Comparison of ENCODE assay signal across 1 cellular context in the genomic region with DNA sequence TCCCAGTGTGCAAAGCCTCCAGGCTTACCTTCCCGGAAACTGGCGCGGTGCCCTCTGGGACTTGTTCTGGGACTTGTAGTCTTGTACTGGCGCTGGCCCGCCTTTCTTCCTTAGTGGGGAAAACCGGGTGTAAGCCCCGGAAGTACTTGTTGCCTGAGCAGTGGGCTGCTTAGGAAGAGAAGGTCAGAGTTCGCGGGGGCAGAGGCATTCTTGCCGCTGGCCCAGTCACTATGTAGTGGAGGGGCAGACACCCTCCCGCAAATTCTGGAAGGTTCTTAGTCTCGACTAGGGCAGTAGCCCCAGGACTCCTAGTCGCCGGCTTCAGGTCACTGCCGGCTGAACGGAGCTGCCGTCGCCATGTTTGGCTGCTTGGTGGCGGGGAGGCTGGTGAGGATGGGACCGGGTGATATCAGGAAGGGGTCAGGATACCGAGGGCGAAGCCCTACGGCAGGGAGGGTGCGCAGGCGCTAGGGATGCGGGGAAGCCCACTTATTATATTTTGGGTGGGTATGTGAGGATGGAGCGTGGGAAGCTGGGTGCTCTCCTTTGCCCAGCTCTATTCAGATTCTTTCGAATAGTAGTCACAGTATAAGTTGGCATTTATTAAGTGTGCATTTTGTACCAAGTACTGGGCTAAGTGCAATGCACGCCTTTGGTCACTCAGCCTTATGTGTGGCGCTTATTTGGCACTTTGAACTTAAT.
TF ChIP-seq lines count a peak whose summit lies in the region.

A gene with protein sequence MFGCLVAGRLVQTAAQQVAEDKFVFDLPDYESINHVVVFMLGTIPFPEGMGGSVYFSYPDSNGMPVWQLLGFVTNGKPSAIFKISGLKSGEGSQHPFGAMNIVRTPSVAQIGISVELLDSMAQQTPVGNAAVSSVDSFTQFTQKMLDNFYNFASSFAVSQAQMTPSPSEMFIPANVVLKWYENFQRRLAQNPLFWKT (plus strand): TSS at position 149 of the 702 bp plus-strand sequence. CDS start 209 bp downstream, at position 358.

TF ChIP-seq in HepG2, 621 proteins besides CTCF, POLR2A, EP300 and RAD21 (continued from another document and continues in another):
- TF ChIP-seq HOXD1 (CRISPR knock-in tag; IDR thresholded peaks at IDR 0.05) (0 out of 2 replicates have a peak, but pooled peaks have one; percentile 20), PHF20 (CRISPR knock-in tag; IDR thresholded peaks at IDR 0.05) (peak; percentile 96), TAF1 (CRISPR knock-in tag; IDR thresholded peaks at IDR 0.05) (peak; percentile 76), ZNF510 (CRISPR knock-in tag; IDR thresholded peaks at IDR 0.05; ENCODE audit: low read depth) (no peak), NFIC (IDR thresholded peaks at IDR 0.05; ENCODE audit: low read length) (peak; percentile 14; the same call in 1 of the 2 replicates), ZSCAN22 (CRISPR knock-in tag; IDR thresholded peaks at IDR 0.05) (no peak), ZNF672 (CRISPR knock-in tag; IDR thresholded peaks at IDR 0.05) (no peak), ZSCAN30 (CRISPR knock-in tag; IDR thresholded peaks at IDR 0.05) (no peak), ARID5B (CRISPR knock-in tag; IDR thresholded peaks at IDR 0.05) (peak; percentile 68; the same call in 1 of the 2 replicates), KMT2A (CRISPR knock-in tag; IDR thresholded peaks at IDR 0.05) (peak; percentile 96), CENPX (CRISPR knock-in tag; IDR thresholded peaks at IDR 0.05) (no peak), PLRG1 (conservative IDR thresholded peaks at IDR 0.05) (no peak), SRSF1 (optimal IDR thresholded peaks at IDR 0.05; ENCODE audit: low read depth, low read length) (no peak), ZFX (CRISPR knock-in tag; IDR thresholded peaks at IDR 0.05; ENCODE audit: low read depth) (peak; percentile 81; the same call in 1 of the 2 replicates), FOSL1 (CRISPR knock-in tag; IDR thresholded peaks at IDR 0.05; ENCODE audit: borderline replicate concordance) (no peak), ZNF546 (CRISPR knock-in tag; conservative IDR thresholded peaks at IDR 0.05) (0 out of 2 replicates have a peak, but pooled peaks have one; percentile 6), PRMT3 (CRISPR knock-in tag; IDR thresholded peaks at IDR 0.05; ENCODE audit: borderline replicate concordance, low read depth) (no peak), DR1 (CRISPR knock-in tag; IDR thresholded peaks at IDR 0.05) (peak; percentile 39; the same call in 1 of the 2 replicates), CENPT (CRISPR knock-in tag; IDR thresholded peaks at IDR 0.05; ENCODE audit: low read depth) (no peak), ERF (CRISPR knock-in tag; IDR thresholded peaks at IDR 0.05) (peak; percentile 58), RBM22 (optimal IDR thresholded peaks at IDR 0.05; ENCODE audit: low read length) (no peak), MBNL3 (CRISPR knock-in tag; conservative IDR thresholded peaks at IDR 0.05) (no peak), ZNF34 (CRISPR knock-in tag; IDR thresholded peaks at IDR 0.05; ENCODE audit: borderline replicate concordance) (no peak; the same call in 1 of the 2 replicates), NBN (conservative IDR thresholded peaks at IDR 0.05) (no peak), ZNF839 (CRISPR knock-in tag; IDR thresholded peaks at IDR 0.05; ENCODE audit: borderline replicate concordance) (peak; percentile 97), ZNF530 (CRISPR knock-in tag; IDR thresholded peaks at IDR 0.05; ENCODE audit: low read depth) (no peak), ZNF317 (CRISPR knock-in tag; IDR thresholded peaks at IDR 0.05) (peak; percentile 82), SATB2 (CRISPR knock-in tag; IDR thresholded peaks at IDR 0.05) (no peak), NONO (IDR thresholded peaks at IDR 0.05) (no peak), NONO (CRISPR knock-in tag; conservative IDR thresholded peaks at IDR 0.05) (peak; percentile 68), ARID3A (IDR thresholded peaks at IDR 0.05; ENCODE audit: low read depth, low read length) (peak; percentile 5; the same call in 1 of the 2 replicates), SOX13 (IDR thresholded peaks at IDR 0.05) (0 out of 2 replicates have a peak, but pooled peaks have one; percentile 23), SOX13 (CRISPR knock-in tag; conservative IDR thresholded peaks at IDR 0.05 in 1 of 2, IDR thresholded peaks at IDR 0.05 in 1 of 2) (peak in 1 of 2 experiments; percentile 45; a peak in 2 of 4 replicates), ZNF44 (CRISPR knock-in tag; IDR thresholded peaks at IDR 0.05) (peak; percentile 70; the same call in 1 of the 2 replicates), THYN1 (CRISPR knock-in tag; IDR thresholded peaks at IDR 0.05; ENCODE audit: borderline replicate concordance, low read depth) (no peak), MEIS2 (CRISPR knock-in tag; IDR thresholded peaks at IDR 0.05) (peak; percentile 60; the same call in 1 of the 2 replicates), GATAD1 (CRISPR knock-in tag; IDR thresholded peaks at IDR 0.05) (peak; percentile 93), BORCS8-MEF2B (CRISPR knock-in tag; IDR thresholded peaks at IDR 0.05) (no peak), ZNF501 (CRISPR knock-in tag; IDR thresholded peaks at IDR 0.05) (peak; percentile 97), IRF9 (CRISPR knock-in tag; IDR thresholded peaks at IDR 0.05; ENCODE audit: borderline replicate concordance) (peak; percentile 70; the same call in 1 of the 2 replicates), KAT8 (CRISPR knock-in tag; IDR thresholded peaks at IDR 0.05) (peak; percentile 98), EEA1 (CRISPR knock-in tag; IDR thresholded peaks at IDR 0.05; ENCODE audit: borderline replicate concordance) (peak; percentile 54; the same call in 1 of the 2 replicates), MTERF4 (CRISPR knock-in tag; IDR thresholded peaks at IDR 0.05) (no peak), ZNF781 (CRISPR knock-in tag; IDR thresholded peaks at IDR 0.05; ENCODE audit: borderline replicate concordance, not compliant biosample characterization) (no peak), KMT2B (CRISPR knock-in tag; IDR thresholded peaks at IDR 0.05) (peak; percentile 98), PAXIP1 (CRISPR knock-in tag; conservative IDR thresholded peaks at IDR 0.05) (peak; percentile 57; the same call in 1 of the 2 replicates)
- TF ChIP-seq, protein P1, sequence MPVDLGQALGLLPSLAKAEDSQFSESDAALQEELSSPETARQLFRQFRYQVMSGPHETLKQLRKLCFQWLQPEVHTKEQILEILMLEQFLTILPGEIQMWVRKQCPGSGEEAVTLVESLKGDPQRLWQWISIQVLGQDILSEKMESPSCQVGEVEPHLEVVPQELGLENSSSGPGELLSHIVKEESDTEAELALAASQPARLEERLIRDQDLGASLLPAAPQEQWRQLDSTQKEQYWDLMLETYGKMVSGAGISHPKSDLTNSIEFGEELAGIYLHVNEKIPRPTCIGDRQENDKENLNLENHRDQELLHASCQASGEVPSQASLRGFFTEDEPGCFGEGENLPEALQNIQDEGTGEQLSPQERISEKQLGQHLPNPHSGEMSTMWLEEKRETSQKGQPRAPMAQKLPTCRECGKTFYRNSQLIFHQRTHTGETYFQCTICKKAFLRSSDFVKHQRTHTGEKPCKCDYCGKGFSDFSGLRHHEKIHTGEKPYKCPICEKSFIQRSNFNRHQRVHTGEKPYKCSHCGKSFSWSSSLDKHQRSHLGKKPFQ (CRISPR knock-in tag; IDR thresholded peaks at IDR 0.05; ENCODE audit: insufficient replicate concordance), result no peak
- TF ChIP-seq, protein P2, sequence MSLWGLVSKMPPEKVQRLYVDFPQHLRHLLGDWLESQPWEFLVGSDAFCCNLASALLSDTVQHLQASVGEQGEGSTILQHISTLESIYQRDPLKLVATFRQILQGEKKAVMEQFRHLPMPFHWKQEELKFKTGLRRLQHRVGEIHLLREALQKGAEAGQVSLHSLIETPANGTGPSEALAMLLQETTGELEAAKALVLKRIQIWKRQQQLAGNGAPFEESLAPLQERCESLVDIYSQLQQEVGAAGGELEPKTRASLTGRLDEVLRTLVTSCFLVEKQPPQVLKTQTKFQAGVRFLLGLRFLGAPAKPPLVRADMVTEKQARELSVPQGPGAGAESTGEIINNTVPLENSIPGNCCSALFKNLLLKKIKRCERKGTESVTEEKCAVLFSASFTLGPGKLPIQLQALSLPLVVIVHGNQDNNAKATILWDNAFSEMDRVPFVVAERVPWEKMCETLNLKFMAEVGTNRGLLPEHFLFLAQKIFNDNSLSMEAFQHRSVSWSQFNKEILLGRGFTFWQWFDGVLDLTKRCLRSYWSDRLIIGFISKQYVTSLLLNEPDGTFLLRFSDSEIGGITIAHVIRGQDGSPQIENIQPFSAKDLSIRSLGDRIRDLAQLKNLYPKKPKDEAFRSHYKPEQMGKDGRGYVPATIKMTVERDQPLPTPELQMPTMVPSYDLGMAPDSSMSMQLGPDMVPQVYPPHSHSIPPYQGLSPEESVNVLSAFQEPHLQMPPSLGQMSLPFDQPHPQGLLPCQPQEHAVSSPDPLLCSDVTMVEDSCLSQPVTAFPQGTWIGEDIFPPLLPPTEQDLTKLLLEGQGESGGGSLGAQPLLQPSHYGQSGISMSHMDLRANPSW (CRISPR knock-in tag; IDR thresholded peaks at IDR 0.05; ENCODE audit: borderline replicate concordance), result peak; percentile 75; the same call in 1 of the 2 replicates
